1 cellular context compared by ENCODE assay signal in the genomic region with DNA sequence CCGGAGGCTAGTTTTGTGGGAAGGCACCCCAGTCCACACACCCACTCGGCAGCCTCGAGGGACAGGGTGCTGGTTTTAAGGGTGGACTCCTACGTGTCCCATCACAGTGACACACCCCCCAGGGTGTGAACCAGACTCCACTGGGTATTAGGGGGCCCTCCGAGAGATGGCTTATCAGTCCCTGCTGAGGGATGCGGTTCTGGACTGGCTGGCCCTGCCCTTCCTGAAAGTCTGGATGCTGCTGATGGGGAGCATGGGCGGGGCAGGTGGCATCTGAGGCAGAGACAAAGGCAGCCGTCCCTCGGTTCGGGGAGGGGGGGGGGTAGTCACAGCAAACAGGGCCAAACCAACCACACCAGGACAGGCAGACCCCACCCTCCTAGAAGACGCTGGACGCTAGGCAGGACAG.
TF ChIP-seq lines count a peak whose summit lies in the region.

No MANE protein-coding gene starts in this region.

TF ChIP-seq in HEK293, 187 proteins besides CTCF, POLR2A, EP300 and RAD21 (continued from another document):
- TF ChIP-seq GLIS2 (tag by site-specific recombination; IDR thresholded peaks at IDR 0.05) (no peak; the same call in 1 of the 2 replicates), TRIM28 (IDR thresholded peaks at IDR 0.05; ENCODE audit: borderline replicate concordance, low read length) (no peak), ZNF561 (tag by site-specific recombination; IDR thresholded peaks at IDR 0.05; ENCODE audit: borderline replicate concordance) (no peak), ZBTB20 (tag by site-specific recombination; IDR thresholded peaks at IDR 0.05) (no peak)
